15 cellular contexts compared by ENCODE assay signal in genomic region chr13:31898383-31899071, GRCh38.
A peak's percentile ranks its signal among the peaks of the same experiment; 100 is the strongest.
DNase-seq lines count a peak whose midpoint lies in the region; TF ChIP-seq lines count a peak whose summit lies in the region.
"Had no signal": no experiment of that assay in that cellular context is flagged by ENCODE, and none has a peak within 500 bp of the region (broad histone marks: within the 10 kb centered on the region; RNA-seq: fewer than 3 reads in every experiment).

No MANE protein-coding gene starts in this region.

- peak overlapping the region in 6 of 8 donors; percentile 10 to 67 (median 45) for H3K4me3 Mint-ChIP-seq in CD4-positive, alpha-beta memory T cell
- H3K4me3 Mint-ChIP-seq in T-helper 1 cell treated with Interleukin-12 subunit alpha and Interleukin-12 subunit beta and Interleukin-4 antibody, amounts not matched to agents 30 μg/mL and 1 μg/mL, for 36 hours = no peak overlapping the region
- H3K4me3 Mint-ChIP-seq: activated T-helper 1 cell treated with anti-CD3 and anti-CD28 coated beads, Interleukin-12 subunit alpha, Interleukin-12 subunit beta, Interleukin-2, Interleukin-4 antibody, amounts not matched to agents 30 ng/mL and 10 ng/mL and 1 ng/mL, durations not matched to agents 14 hours and 24 hours and 36 hours; CD14-positive monocyte; neural crest cell had no signal

- intact Hi-C loops in CD4-positive, alpha-beta memory T cell (cut with micrococcal nuclease) = no loop called here
- intact Hi-C loops in left ventricle myocardium inferior (cut with micrococcal nuclease) = no loop called here
- intact Hi-C loops in posterior cingulate gyrus (cut with DNase I) = no loop called here

- CTCF ChIA-PET in CD4-positive, alpha-beta memory T cell (lab: Charles Lee; ENCODE audit: partially characterized antibody) = interaction anchor here (0.9 to 5.0 kb wide), 2 partner anchors 11 to 266 kb away, joined by 4 to 31 read pairs; no protein-coding TSS in a partner anchor

- H3K36me3 ChIP-seq in CD4-positive, alpha-beta memory T cell (ENCODE audit: insufficient read depth, low read length) = no peaks in the 10 kb centered on the region
- no peaks in the 10 kb centered on the region for H3K36me3 ChIP-seq in left ventricle myocardium inferior
- H3K36me3 ChIP-seq: HAP-1, uterus had no signal

- H3K4me1 ChIP-seq in CD4-positive, alpha-beta memory T cell (ENCODE audit: insufficient read depth, low read length) = peaks cover 45% of the 10 kb centered on the region
- peaks cover 70% of the 10 kb centered on the region for H3K4me1 ChIP-seq in left ventricle myocardium inferior
- H3K4me1 ChIP-seq: uterus had no signal

- no peaks in the 10 kb centered on the region for H3K27me3 ChIP-seq in CD4-positive, alpha-beta memory T cell (ENCODE audit: insufficient read depth, low read length)
- no peaks in the 10 kb centered on the region for H3K27me3 ChIP-seq in left ventricle myocardium inferior (ENCODE audit: low read depth)
- H3K27me3 ChIP-seq: uterus had no signal

- H3K4me3 ChIP-seq in CD4-positive, alpha-beta memory T cell (ENCODE audit: low read length in 2 of 2) = no peak overlapping the region
- H3K4me3 ChIP-seq in GM12865 (ENCODE audit: low read depth, low read length) = no peak overlapping the region
- H3K4me3 ChIP-seq in left ventricle myocardium inferior = no peak overlapping the region
- H3K4me3 ChIP-seq: HAP-1, uterus had no signal

- peak in 2 of 5 donors; percentile 12 to 19 for DNase-seq in CD4-positive, alpha-beta memory T cell
- DNase-seq in GM12865 (ENCODE audit: low read depth) (peak; percentile 35), left ventricle myocardium inferior (no peak), posterior cingulate gyrus (no peak), NCI-H2081 treated with DMSO at 0.1 percent for 48 hours (lab: John Stamatoyannopoulos, UW) (no peak), midbrain (lab: John Stamatoyannopoulos, UW) (no peak)
- DNase-seq: amygdala; GF-D8; stimulated activated naive CD4-positive, alpha-beta T cell; uterus had no signal

- POLR2A ChIA-PET in CD4-positive, alpha-beta memory T cell (lab: Charles Lee; ENCODE audit: partially characterized antibody) = interaction anchor here (0.6 to 1.0 kb wide), 2 partner anchors 32 to 629 kb away, joined by 3 read pairs; no protein-coding TSS in a partner anchor

- peaks cover 19 to 82% (median 44%) of the 10 kb centered on the region in 4 donors for H3K4me1 Mint-ChIP-seq in CD4-positive, alpha-beta memory T cell
- H3K4me1 Mint-ChIP-seq in T-helper 1 cell treated with Interleukin-12 subunit alpha and Interleukin-12 subunit beta and Interleukin-4 antibody, amounts not matched to agents 30 μg/mL and 1 μg/mL, for 36 hours (ENCODE audit: low read depth) = peaks cover 30% of the 10 kb centered on the region

- TF ChIP-seq CTCF in GM12865 (IDR thresholded peaks at IDR 0.05; ENCODE audit: insufficient read depth, low read depth, low read length, missing control alignments) (no peak), left ventricle myocardium inferior (IDR thresholded peaks at IDR 0.05; ENCODE audit: borderline replicate concordance) (no peak)

- no peak overlapping the region for H3K27ac ChIP-seq in CD4-positive, alpha-beta memory T cell (ENCODE audit: low read depth, low read length)
- H3K27ac ChIP-seq in left ventricle myocardium inferior (replicated peaks) = peak overlapping the region; percentile 87
- H3K27ac ChIP-seq: uterus had no signal

- H3K9me3 Mint-ChIP-seq in CD4-positive, alpha-beta memory T cell = peaks cover 0 to 1% (median 0%) of the 10 kb centered on the region in 8 donors
- no peaks in the 10 kb centered on the region for H3K9me3 Mint-ChIP-seq in T-helper 1 cell treated with Interleukin-12 subunit alpha and Interleukin-12 subunit beta and Interleukin-4 antibody, amounts not matched to agents 30 μg/mL and 1 μg/mL, for 36 hours
- H3K9me3 Mint-ChIP-seq: neural crest cell had no signal

- H3K27ac Mint-ChIP-seq in CD4-positive, alpha-beta memory T cell = peak overlapping the region in 6 of 7 donors; percentile 31 to 90 (median 72)
- peak overlapping the region; percentile 10 for H3K27ac Mint-ChIP-seq in T-helper 1 cell treated with Interleukin-12 subunit alpha and Interleukin-12 subunit beta and Interleukin-4 antibody, amounts not matched to agents 30 μg/mL and 1 μg/mL, for 36 hours
- H3K27ac Mint-ChIP-seq: activated T-helper 1 cell treated with anti-CD3 and anti-CD28 coated beads, Interleukin-12 subunit alpha, Interleukin-12 subunit beta, Interleukin-2, Interleukin-4 antibody, amounts not matched to agents 30 ng/mL and 10 ng/mL and 1 ng/mL, durations not matched to agents 14 hours and 24 hours and 36 hours had no signal

- H3K36me3 Mint-ChIP-seq in CD4-positive, alpha-beta memory T cell = no peaks in the 10 kb centered on the region
- peaks cover 4% of the 10 kb centered on the region for H3K36me3 Mint-ChIP-seq in T-helper 1 cell treated with Interleukin-12 subunit alpha and Interleukin-12 subunit beta and Interleukin-4 antibody, amounts not matched to agents 30 μg/mL and 1 μg/mL, for 36 hours (ENCODE audit: low read depth)

- peaks cover 0 to 3% of the 10 kb centered on the region in 2 donors for H3K27me3 Mint-ChIP-seq in CD4-positive, alpha-beta memory T cell
- peaks cover 41% of the 10 kb centered on the region for H3K27me3 Mint-ChIP-seq in T-helper 1 cell treated with Interleukin-12 subunit alpha and Interleukin-12 subunit beta and Interleukin-4 antibody, amounts not matched to agents 30 μg/mL and 1 μg/mL, for 36 hours (ENCODE audit: low read depth)

- H3K9me3 ChIP-seq in CD4-positive, alpha-beta memory T cell (ENCODE audit: control insufficient read depth in 1 of 2, low read length in 2 of 2) = no peaks in the 10 kb centered on the region
- H3K9me3 ChIP-seq in left ventricle myocardium inferior (replicated peaks) = peaks cover 4% of the 10 kb centered on the region
- H3K9me3 ChIP-seq: HAP-1, uterus had no signal
